Comparison of ENCODE assay signal across 9 cellular contexts in the genomic region with DNA sequence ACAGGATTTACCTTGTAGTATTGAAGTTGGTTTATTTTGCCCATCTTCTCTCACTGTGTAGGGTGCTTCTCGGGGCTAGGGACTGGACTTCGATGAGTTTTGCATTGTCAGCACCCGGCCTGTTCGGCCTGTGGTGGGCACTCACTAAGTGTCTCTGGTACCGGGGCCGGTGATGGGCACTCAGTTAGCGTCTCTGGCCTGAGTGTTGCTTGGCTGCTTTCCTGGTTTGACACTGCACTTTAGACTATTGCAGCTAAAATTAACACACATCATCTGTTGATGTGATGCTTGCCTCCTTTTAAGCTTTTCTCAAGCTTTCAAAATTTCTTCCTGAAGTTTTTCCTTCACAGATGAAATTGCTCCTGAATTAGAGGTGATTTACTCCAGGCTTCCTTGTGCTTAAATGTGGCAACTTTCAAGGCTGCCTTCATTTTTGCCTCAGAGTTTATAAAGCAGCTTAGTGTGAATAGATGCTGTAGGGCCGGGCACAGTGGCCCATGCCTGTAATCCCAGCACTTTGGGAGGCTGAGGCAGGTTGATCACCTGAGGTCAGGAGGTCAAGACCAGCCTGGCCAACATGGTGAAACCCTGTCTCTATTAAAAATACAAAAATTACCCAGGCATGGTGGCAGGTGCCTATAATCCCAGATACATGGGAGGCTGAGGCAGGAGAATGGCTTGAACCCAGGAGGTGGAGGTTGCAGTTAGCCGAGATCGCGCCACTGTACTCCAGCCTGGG. TPM values are rescaled to one million over a fixed set of nuclear protein-coding genes. Genes with fewer than 3 reads are reported as not detected.
DNase-seq lines count a peak whose midpoint lies in the region; ATAC-seq, FAIRE-seq and TF ChIP-seq lines count a peak whose summit lies in the region.
"Had no signal": no experiment of that assay in that cellular context is flagged by ENCODE, and none has a peak within 500 bp of the region (broad histone marks: within the 10 kb centered on the region; RNA-seq: fewer than 3 reads in every experiment).

No MANE protein-coding gene starts in this region.

- H3K9me3 ChIP-seq in naive thymus-derived CD4-positive, alpha-beta T cell (ENCODE audit: control insufficient read depth in 2 of 3, low read length in 3 of 3), result no peaks in the 10 kb centered on the region

- peaks cover 0 to 3% (median 0%) of the 10 kb centered on the region in 11 donors for H3K9me3 Mint-ChIP-seq in naive thymus-derived CD4-positive, alpha-beta T cell
- H3K9me3 Mint-ChIP-seq: dendritic cell treated with granulocyte-macrophage colony-stimulating factor and Interleukin-4, amounts not matched to agents 40 ng/mL and 50 ng/mL, for 4 days had no signal

- DNase-seq in activated naive CD4-positive, alpha-beta T cell treated with anti-CD3 and anti-CD28 coated beads, Interleukin-2, amount 50 U/mL, for 16 hours, result peak; percentile 23
- no peak for DNase-seq in naive thymus-derived CD4-positive, alpha-beta T cell
- no peak for DNase-seq in H54 (ENCODE audit: insufficient read length, low spot score)
- DNase-seq: NCI-H2081 treated with DMSO at 0.1 percent for 48 hours had no signal

- intact Hi-C loops in naive thymus-derived CD4-positive, alpha-beta T cell (cut with micrococcal nuclease), result loop anchor here (1.0 to 2.0 kb wide), 3 partner anchors 20 to 38 kb away; no protein-coding TSS in a partner anchor

- POLR2A ChIA-PET in naive thymus-derived CD4-positive, alpha-beta T cell (lab: Charles Lee), result interaction anchor here (0.6 to 0.7 kb wide), 2 partner anchors 23 to 201 kb away, joined by 3 to 5 read pairs; no protein-coding TSS in a partner anchor

- H3K36me3 Mint-ChIP-seq in naive thymus-derived CD4-positive, alpha-beta T cell, result peaks cover 7 to 42% (median 31%) of the 10 kb centered on the region in 5 donors

- peak overlapping the region; percentile 22 to 87 (median 58) for H3K27ac Mint-ChIP-seq in naive thymus-derived CD4-positive, alpha-beta T cell
- H3K27ac Mint-ChIP-seq: dendritic cell treated with granulocyte-macrophage colony-stimulating factor and Interleukin-4, amounts not matched to agents 40 ng/mL and 50 ng/mL, for 4 days had no signal

- no peaks in the 10 kb centered on the region for H3K27me3 ChIP-seq in naive thymus-derived CD4-positive, alpha-beta T cell (ENCODE audit: control insufficient read depth in 2 of 2, insufficient read depth in 2 of 2, low read length in 2 of 2)

- no peak for FAIRE-seq in H54 (lab: Jason Lieb, UNC)

- H3K36me3 ChIP-seq in naive thymus-derived CD4-positive, alpha-beta T cell (ENCODE audit: control insufficient read depth in 2 of 3, insufficient read depth in 3 of 3, low read length in 3 of 3), result no peaks in the 10 kb centered on the region

- ATAC-seq in GM19025 (IDR thresholded peaks at IDR 0.05; ENCODE audit: low read depth, unreplicated experiment) (peak; percentile 15), HG03175 (IDR thresholded peaks at IDR 0.05; ENCODE audit: unreplicated experiment) (peak; percentile 5), GM21447 (IDR thresholded peaks at IDR 0.05; ENCODE audit: unreplicated experiment) (no peak), GM21528 (IDR thresholded peaks at IDR 0.05; ENCODE audit: low FRiP score, unreplicated experiment) (no peak)
- no peak for ATAC-seq in naive thymus-derived CD4-positive, alpha-beta T cell

- no peaks in the 10 kb centered on the region for H3K27me3 Mint-ChIP-seq in naive thymus-derived CD4-positive, alpha-beta T cell
- H3K27me3 Mint-ChIP-seq: dendritic cell treated with granulocyte-macrophage colony-stimulating factor and Interleukin-4, amounts not matched to agents 40 ng/mL and 50 ng/mL, for 4 days had no signal

- H3K4me1 Mint-ChIP-seq in naive thymus-derived CD4-positive, alpha-beta T cell, result peaks cover 12 to 36% (median 33%) of the 10 kb centered on the region in 7 donors

- peak overlapping the region in 8 of 10 donors; percentile 4 to 66 (median 58) for H3K4me3 Mint-ChIP-seq in naive thymus-derived CD4-positive, alpha-beta T cell
- H3K4me3 Mint-ChIP-seq: dendritic cell treated with granulocyte-macrophage colony-stimulating factor and Interleukin-4, amounts not matched to agents 40 ng/mL and 50 ng/mL, for 4 days had no signal

- no peak overlapping the region for H3K4me3 ChIP-seq in naive thymus-derived CD4-positive, alpha-beta T cell (ENCODE audit: low read length)

- no peak overlapping the region for H3K27ac ChIP-seq in naive thymus-derived CD4-positive, alpha-beta T cell (ENCODE audit: low read depth, low read length)

- TF ChIP-seq POLR2A in H54 (IDR thresholded peaks at IDR 0.05; ENCODE audit: low read depth, low read length), result no peak

- peaks cover 16 to 18% of the 10 kb centered on the region in 2 donors for H3K4me1 ChIP-seq in naive thymus-derived CD4-positive, alpha-beta T cell (ENCODE audit: control insufficient read depth in 2 of 2, insufficient read depth in 2 of 2, low read length in 2 of 2)

- CTCF ChIA-PET in naive thymus-derived CD4-positive, alpha-beta T cell (lab: Charles Lee), result interaction anchor here (0.6 to 1.0 kb wide), 2 partner anchors 11 to 143 kb away, joined by 3 to 4 read pairs; no protein-coding TSS in a partner anchor

RNA-seq across cellular contexts. Expression of a gene that starts 41.7 kb away (rescaled TPM):
- total RNA-seq in naive thymus-derived CD4-positive, alpha-beta T cell, result 10 to 100 TPM; 37.2 to 79.0 (median 65.3) TPM
- 10 to 100 TPM; 33.3 to 34.9 TPM for polyA plus RNA-seq in naive thymus-derived CD4-positive, alpha-beta T cell

Comparison
In these comparisons a context has a peak if more than half of its experiments do, and no peak if none do; other contexts are left out.
1. ATAC-seq: peak in GM19025 (single experiment) and HG03175 (single experiment); none in naive thymus-derived CD4-positive, alpha-beta T cell (single experiment), GM21447 (single experiment) and GM21528 (single experiment).